Comparison of ENCODE assay signal across 10 cellular contexts in the genomic region with DNA sequence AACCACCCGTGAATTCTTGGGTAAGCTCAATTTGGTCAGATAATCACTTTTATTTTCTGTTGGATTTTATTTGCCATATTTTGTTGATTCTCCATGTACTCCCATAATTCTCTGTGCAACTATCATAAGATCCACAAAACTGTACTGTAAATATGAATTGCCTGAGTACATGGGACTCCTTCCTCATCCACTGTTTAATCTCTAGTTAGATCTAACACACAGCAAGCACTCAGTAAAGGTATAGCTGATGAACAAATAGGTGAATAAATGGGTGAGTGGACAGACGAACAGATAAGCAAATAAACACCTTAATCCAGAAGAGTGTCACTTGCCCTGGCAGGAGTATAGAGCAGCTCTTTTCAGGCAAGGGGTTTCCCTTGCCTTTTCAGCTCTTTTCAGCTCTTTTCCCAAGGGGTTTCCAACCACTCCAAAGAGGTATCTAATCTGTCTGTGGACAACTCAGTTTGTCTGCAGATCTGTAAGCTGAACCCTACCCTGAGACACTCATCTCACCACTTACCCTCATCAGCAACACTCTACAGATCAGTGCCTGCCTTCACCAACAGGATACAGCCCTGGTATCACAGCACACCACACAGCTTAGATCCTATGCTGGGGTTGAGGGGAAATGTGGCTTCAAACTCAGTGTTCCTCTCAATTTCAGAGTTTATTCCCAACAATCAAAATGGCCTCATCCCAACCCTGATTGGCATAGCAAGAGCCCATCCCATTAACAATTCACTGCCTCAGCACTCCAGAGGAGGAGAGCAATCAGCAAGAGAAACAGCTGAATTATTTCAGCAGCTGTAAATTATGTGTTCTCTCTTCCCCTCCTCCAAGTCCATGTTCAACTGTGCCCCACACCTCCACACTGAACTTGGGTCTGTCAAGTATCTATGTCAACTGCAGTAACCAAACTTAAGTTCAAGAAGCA. TPM values are rescaled to one million over a fixed set of nuclear protein-coding genes. Genes with fewer than 3 reads are reported as not detected.
DNase-seq lines count a peak whose midpoint lies in the region; ATAC-seq and TF ChIP-seq lines count a peak whose summit lies in the region.
"Had no signal": no experiment of that assay in that cellular context is flagged by ENCODE, and none has a peak within 500 bp of the region (broad histone marks: within the 10 kb centered on the region; RNA-seq: fewer than 3 reads in every experiment).

No MANE protein-coding gene starts in this region.

- H3K14ac ChIP-seq in IMR-90 (replicated peaks; ENCODE audit: low read depth, low read length) = no peak overlapping the region; the same call in 1 of the 2 replicates

- ATAC-seq in DND-41 (ENCODE audit: insufficient read depth, low read depth) = peak; percentile 69
- peak; percentile 35 for ATAC-seq in IMR-90 (ENCODE audit: low read depth)
- ATAC-seq in HG02970 (IDR thresholded peaks at IDR 0.05; ENCODE audit: low FRiP score, unreplicated experiment) = no peak
- ATAC-seq in GM21529 (IDR thresholded peaks at IDR 0.05; ENCODE audit: unreplicated experiment) = no peak
- no peak for ATAC-seq in left lung

- no peak overlapping the region for H3K18ac ChIP-seq in IMR-90 (ENCODE audit: low read depth, low read length)

- H4K5ac ChIP-seq in IMR-90 (ENCODE audit: low read depth, low read length) = no peak overlapping the region

- no peak overlapping the region for H2BK20ac ChIP-seq in IMR-90 (ENCODE audit: low read depth, low read length)

- peaks cover 5% of the 10 kb centered on the region for H3K36me3 Mint-ChIP-seq in brain

- TF ChIP-seq CTCF in DND-41 (IDR thresholded peaks at IDR 0.05; ENCODE audit: borderline replicate concordance, extremely low read depth, low read length, poor library complexity, severe bottlenecking) (no peak), IMR-90 (conservative IDR thresholded peaks at IDR 0.05; ENCODE audit: low read depth, low read length) (no peak), brain (conservative IDR thresholded peaks at IDR 0.05) (no peak), prostate gland (IDR thresholded peaks at IDR 0.05) (no peak), left lung (IDR thresholded peaks at IDR 0.05) (no peak)

- no CpG with 5 or more reads among the region's 2 CpGs for WGBS in IMR-90 (ENCODE audit: extremely low coverage in 2 of 2, insufficient read length in 1 of 2), 2 experiments
- WGBS in prostate gland = 34% methylated on average over 2 of the region's 2 CpGs

- H2AFZ ChIP-seq in DND-41 (ENCODE audit: low read depth, low read length) = no peak overlapping the region
- no peak overlapping the region for H2AFZ ChIP-seq in IMR-90 (replicated peaks; ENCODE audit: low read length, poor library complexity)

- H4K8ac ChIP-seq in IMR-90 (ENCODE audit: low read depth in 2 of 2, low read length in 2 of 2) = no peak overlapping the region

- H3K9ac ChIP-seq in DND-41 (ENCODE audit: low read depth, low read length) = no peak overlapping the region
- no peak overlapping the region for H3K9ac ChIP-seq in IMR-90 (ENCODE audit: low read depth, low read length)

- H4K20me1 ChIP-seq in DND-41 (ENCODE audit: insufficient read depth, low read length) (no peaks in the 10 kb centered on the region; the same call in 1 of the 2 replicates), IMR-90 (ENCODE audit: insufficient read depth, low read length) (0 out of 2 replicates have a peak, but pooled peaks cover 5% of the 10 kb centered on the region)

- H2AK9ac ChIP-seq in IMR-90 (replicated peaks; ENCODE audit: low read depth, low read length, poor library complexity) = no peak overlapping the region

- H3K27me3 Mint-ChIP-seq in brain = peaks cover 3% of the 10 kb centered on the region

- no peaks in the 10 kb centered on the region for H3K4me1 ChIP-seq in DND-41 (ENCODE audit: insufficient read depth, low read length)
- H3K4me1 ChIP-seq in IMR-90 (ENCODE audit: control insufficient read depth, insufficient read depth, low read length) = peaks cover 15% of the 10 kb centered on the region
- peaks cover 26% of the 10 kb centered on the region for H3K4me1 ChIP-seq in prostate gland (replicated peaks)
- H3K4me1 ChIP-seq in left lung = peaks cover 27 to 49% of the 10 kb centered on the region in 2 donors

- no peak overlapping the region for H3K4me3 Mint-ChIP-seq in brain

- no peak overlapping the region for H4K91ac ChIP-seq in IMR-90 (ENCODE audit: insufficient read depth, low read depth, low read length)

- H3K27ac Mint-ChIP-seq in brain = peak overlapping the region in 4 of 5 experiments; percentile 28 to 92 (median 70)

- no peaks in the 10 kb centered on the region for H3K27me3 ChIP-seq in DND-41 (ENCODE audit: insufficient read depth, low read length, poor library complexity)
- no peaks in the 10 kb centered on the region for H3K27me3 ChIP-seq in IMR-90 (ENCODE audit: control insufficient read depth, insufficient read depth, low read length)
- no peaks in the 10 kb centered on the region for H3K27me3 ChIP-seq in prostate gland (replicated peaks; ENCODE audit: insufficient read depth)
- H3K27me3 ChIP-seq in left lung = no peaks in the 10 kb centered on the region

- H3K36me3 ChIP-seq in DND-41 (ENCODE audit: insufficient read depth, low read length) (no peaks in the 10 kb centered on the region), IMR-90 (ENCODE audit: control insufficient read depth, insufficient read depth, low read length) (no peaks in the 10 kb centered on the region), prostate gland (no peaks in the 10 kb centered on the region), left lung (no peaks in the 10 kb centered on the region)

- 0 out of 2 replicates have a peak, but pooled peaks cover 2% of the 10 kb centered on the region for H3K79me2 ChIP-seq in DND-41 (ENCODE audit: insufficient read depth, low read length)

- H3K4me3 ChIP-seq in DND-41 (ENCODE audit: low read depth in 1 of 2, low read length in 2 of 2) (no peak overlapping the region), IMR-90 (ENCODE audit: insufficient read depth, low read depth, low read length) (no peak overlapping the region), prostate gland (no peak overlapping the region), left lung (no peak overlapping the region)

- POLR2A ChIA-PET in IMR-90 (lab: Charles Lee; ENCODE audit: unreplicated experiment) = no interaction called here

- BruUV-seq in IMR-90 (replicated peaks; lab: Mats Ljungman, UMichigan) = no TSS peak

- intact Hi-C loops in IMR-90 (cut with micrococcal nuclease) (loop anchor here (5.0 kb wide), 1 partner anchor 40 kb away; no protein-coding TSS in a partner anchor), prostate gland (cut with DNase I) (no loop called here), left lung (cut with DNase I) (no loop called here)

- CTCF ChIA-PET in IMR-90 (lab: Yijun Ruan, JAX) = no interaction called here

- peak overlapping the region; percentile 24; the same call in 1 of the 2 replicates for H2AK5ac ChIP-seq in IMR-90 (ENCODE audit: low read depth, low read length)

- peaks cover 59% of the 10 kb centered on the region for H3K4me1 Mint-ChIP-seq in brain

- dilution Hi-C loops in IMR-90 (cut with HindIII; ENCODE audit: low sequenced_read_pairs, unreplicated experiment) = no loop called here

- H3K9me3 ChIP-seq in DND-41 (ENCODE audit: insufficient read depth, low read length, severe bottlenecking) = no peaks in the 10 kb centered on the region
- no peaks in the 10 kb centered on the region for H3K9me3 ChIP-seq in IMR-90 (ENCODE audit: control insufficient read depth, insufficient read depth, low read length)
- H3K9me3 ChIP-seq in prostate gland = no peaks in the 10 kb centered on the region
- H3K9me3 ChIP-seq in left lung = no peaks in the 10 kb centered on the region

- H3K4ac ChIP-seq in IMR-90 (ENCODE audit: low read depth, low read length) = no peak overlapping the region

- TF ChIP-seq RAD21 in IMR-90 (IDR thresholded peaks at IDR 0.05; ENCODE audit: low read length) = no peak

- H3K9me3 Mint-ChIP-seq in brain = peaks cover 0 to 2% (median 0%) of the 10 kb centered on the region in 5 experiments

- no peak overlapping the region for H3K4me2 ChIP-seq in DND-41 (ENCODE audit: insufficient read depth, low read length)
- no peak overlapping the region for H3K4me2 ChIP-seq in IMR-90 (ENCODE audit: low read depth, low read length)

- no peak overlapping the region for H2BK15ac ChIP-seq in IMR-90 (ENCODE audit: low read depth, low read length)

- H2BK5ac ChIP-seq in IMR-90 (ENCODE audit: low read depth, low read length, poor library complexity, severe bottlenecking) = no peak overlapping the region

- H3K56ac ChIP-seq in IMR-90 (ENCODE audit: extremely low read depth, insufficient read depth, low read length) = no peak overlapping the region

- no peak overlapping the region for H2BK120ac ChIP-seq in IMR-90 (ENCODE audit: low read depth, low read length)

- no peak for DNase-seq in DND-41
- DNase-seq in IMR-90 = no peak
- no peak for DNase-seq in prostate gland (ENCODE audit: low spot score)
- DNase-seq in GM19240 (ENCODE audit: insufficient read length, low spot score) = no peak
- DNase-seq in left lung = no peak
- DNase-seq: mesendoderm; stimulated activated CD4-positive, alpha-beta T cell treated with anti-CD3 and anti-CD28 coated beads, Interleukin-4, amount 100 ng/mL, for 24 hours had no signal

- H3K27ac ChIP-seq in DND-41 (ENCODE audit: low read length) (no peak overlapping the region), IMR-90 (ENCODE audit: insufficient read depth, low read length) (peak overlapping the region; percentile 31; the same call in 1 of the 2 replicates), prostate gland (peak overlapping the region; percentile 75 to 76), left lung (peak overlapping the region in 1 of 2 donors; percentile 10)

- peaks cover 9% of the 10 kb centered on the region; the same call in 1 of the 2 replicates for H3K9me1 ChIP-seq in IMR-90 (ENCODE audit: insufficient read depth, low read length)

- in situ Hi-C loops in IMR-90 (cut with MboI; ENCODE audit: low sequenced_read_pairs) = no loop called here

- TF ChIP-seq POLR2A in IMR-90 (IDR thresholded peaks at IDR 0.05; ENCODE audit: low read depth, low read length) (no peak), prostate gland (IDR thresholded peaks at IDR 0.05) (no peak)

- H3K23ac ChIP-seq in IMR-90 (ENCODE audit: low read depth, low read length) = no peak overlapping the region

- peaks cover 13 to 22% of the 10 kb centered on the region in 2 experiments; a peak in 3 of 4 replicates for H3K79me1 ChIP-seq in IMR-90 (ENCODE audit: low read depth in 1 of 2, low read length in 2 of 2)

TF ChIP-seq in IMR-90, 13 proteins besides CTCF, POLR2A, EP300 and RAD21 (continues in another document):
- no peak for TF ChIP-seq MAFK (IDR thresholded peaks at IDR 0.05; ENCODE audit: low read depth, low read length)
- TF ChIP-seq NFE2L2 (IDR thresholded peaks at IDR 0.05; ENCODE audit: low read depth, low read length) = no peak
- no peak for TF ChIP-seq MXI1 (IDR thresholded peaks at IDR 0.05; ENCODE audit: borderline replicate concordance, low read depth, low read length)

RNA-seq across cellular contexts. Expression of a gene that starts 51.1 kb away (rescaled TPM):
- 56.1 and 61.4 TPM in 2 replicates for total RNA-seq in IMR-90 (2012; rRNA removed)
- 66.0 and 80.7 TPM in 2 replicates for polyA plus RNA-seq in IMR-90 (2012; rRNA removed)
- 76.2 and 95.1 TPM in 2 replicates for polyA plus RNA-seq in IMR-90 (2012; cell fraction: cytosol; rRNA removed)
- 22.3 and 55.0 TPM in 2 replicates for polyA plus RNA-seq in IMR-90 (2012; cell fraction: nucleus; rRNA removed; ENCODE audit: low replicate concordance)
- 25.8 TPM for polyA plus RNA-seq in brain (ENCODE audit: insufficient read depth, low read depth, low replicate concordance)
- total RNA-seq in prostate gland = 10 to 100 TPM; 69.9 to 75.6 TPM
- total RNA-seq in left lung = 10 to 100 TPM; 67.9 to 71.7 TPM

Comparison
In these comparisons a context has a peak if more than half of its experiments do, and no peak if none do; other contexts are left out.
1. ATAC-seq: peak in DND-41 (single experiment) and IMR-90 (single experiment); none in HG02970 (single experiment), GM21529 (single experiment) and left lung (single experiment).